19 cellular contexts compared by ENCODE assay signal in the genomic region with DNA sequence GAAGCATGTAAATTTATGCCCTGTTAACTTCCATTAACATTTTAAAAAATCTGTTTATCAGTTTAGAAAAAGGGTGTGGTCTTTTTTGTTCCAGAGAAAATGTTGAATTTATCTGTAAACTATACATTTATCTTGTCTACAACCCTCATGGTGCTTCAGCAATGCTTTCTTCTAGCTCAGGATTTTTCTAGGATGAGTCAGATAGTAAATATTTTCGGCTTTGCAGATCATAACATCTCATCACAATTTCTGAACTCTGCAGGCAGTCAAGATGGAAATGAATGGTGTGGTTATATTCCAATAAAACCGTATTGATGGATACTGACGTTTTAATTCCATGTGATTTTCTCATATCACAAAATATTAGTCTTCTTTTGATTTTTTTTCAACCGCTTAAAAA.
"Had no signal": no experiment of that assay in that cellular context is flagged by ENCODE, and none has a peak within 500 bp of the region (broad histone marks: within the 10 kb centered on the region; RNA-seq: fewer than 3 reads in every experiment).

No MANE protein-coding gene starts in this region.

- H3K27me3 ChIP-seq: right lobe of liver had no signal

- H3K4me1 ChIP-seq: gastrocnemius medialis, heart right ventricle, psoas muscle, right lobe of liver, upper lobe of right lung had no signal

- ATAC-seq: gastrocnemius medialis; heart right ventricle; left ventricle myocardium superior; psoas muscle; right lobe of liver; stimulated activated naive CD8-positive, alpha-beta T cell treated with anti-CD3 and anti-CD28 coated beads, Interleukin-15, Interleukin-2, amounts not matched to agents 100 U/mL and 50 U/mL, for 24 hours; upper lobe of right lung had no signal

- DNase-seq: activated CD4-positive, alpha-beta T cell treated with anti-CD3 and anti-CD28 coated beads, Interleukin-2, amount 50 U/mL, for 4 hours; activated CD4-positive, CD25-positive, alpha-beta regulatory T cell treated with anti-CD3 and anti-CD28 coated beads, Interleukin-2, amount 50 U/mL, for 72 hours; activated gamma-delta T cell; activated T-cell treated with anti-CD3 and anti-CD28 coated beads, Interleukin-2, amount 50 U/mL, for 1 hour; aorta; gastrocnemius medialis; heart right ventricle; islet precursor cell; left ventricle myocardium superior; mesenchymal stem cell; psoas muscle; right lobe of liver; stimulated activated CD4-positive, alpha-beta T cell treated with anti-CD3 and anti-CD28 coated beads, Interleukin-4, amount 100 ng/mL, for 1 hour; stimulated activated CD8-positive, alpha-beta memory T cell treated with anti-CD3 and anti-CD28 coated beads, Interleukin-4, amount 100 ng/mL, for 48 hours; stimulated activated naive CD8-positive, alpha-beta T cell treated with anti-CD3 and anti-CD28 coated beads, Interleukin-15, Interleukin-2, amounts not matched to agents 100 U/mL and 50 U/mL, for 24 hours; upper lobe of right lung had no signal

- H3K36me3 Mint-ChIP-seq: activated naive CD8-positive, alpha-beta T cell had no signal

- H3K4me3 ChIP-seq: gastrocnemius medialis, heart right ventricle, psoas muscle, right lobe of liver, upper lobe of right lung had no signal

- FAIRE-seq: bronchial epithelial cell, endothelial cell of umbilical vein had no signal

- H3K27ac Mint-ChIP-seq: activated naive CD8-positive, alpha-beta T cell had no signal

- H3K9me3 ChIP-seq: gastrocnemius medialis, heart right ventricle, psoas muscle, right lobe of liver, upper lobe of right lung had no signal

- H3K36me3 ChIP-seq: gastrocnemius medialis, heart right ventricle, right lobe of liver, upper lobe of right lung had no signal

- H3K27ac ChIP-seq: gastrocnemius medialis, heart right ventricle, psoas muscle, right lobe of liver, upper lobe of right lung had no signal

- H3K4me3 Mint-ChIP-seq: activated naive CD8-positive, alpha-beta T cell had no signal
